ENCODE assay signal across 9 cellular contexts in genomic region chr11:110787680-110788079, GRCh38.
"Had no signal": no experiment of that assay in that cellular context is flagged by ENCODE, and none has a peak within 500 bp of the region (broad histone marks: within the 10 kb centered on the region; RNA-seq: fewer than 3 reads in every experiment).

No MANE protein-coding gene starts in this region.

- H3K4me1 ChIP-seq: HAP-1 had no signal

- H3K4me2 ChIP-seq: GM23338 had no signal

- H3K36me3 ChIP-seq: HAP-1 had no signal

- H3K4me3 ChIP-seq: GM23338, HAP-1, K562 had no signal

- FAIRE-seq: H1, H54, HTR-8/SVneo, K562 had no signal

- ATAC-seq: GM23338, HCT116, K562 had no signal

- H2AFZ ChIP-seq: GM23338 had no signal

- DNase-seq: HFFc6, IMR-90 had no signal

- H3K9me3 ChIP-seq: HAP-1 had no signal
